Comparison of ENCODE assay signal across 21 cellular contexts in genomic region chr18:35590935-35591334, GRCh38.
"Had no signal": no experiment of that assay in that cellular context is flagged by ENCODE, and none has a peak within 500 bp of the region (broad histone marks: within the 10 kb centered on the region; RNA-seq: fewer than 3 reads in every experiment).

No MANE protein-coding gene starts in this region.

- H3K27me3 ChIP-seq: gastrocnemius medialis, right atrium auricular region, stomach, testis, upper lobe of right lung had no signal

- H3K27me3 Mint-ChIP-seq: activated B cell treated with CpG ODN at 0.5 μM for 24 hours; activated naive CD4-positive, alpha-beta T cell treated with anti-CD3 and anti-CD28 coated beads, Interleukin-2, amount 50 U/mL, for 24 hours; brain; central memory CD8-positive, alpha-beta T cell had no signal

- H3K4me3 ChIP-seq: coronary artery, gastrocnemius medialis, lung, prostate gland, right atrium auricular region, stomach, testis, upper lobe of right lung had no signal

- H3K4me3 Mint-ChIP-seq: activated B cell treated with CpG ODN at 0.5 μM for 24 hours; activated naive CD4-positive, alpha-beta T cell treated with anti-CD3 and anti-CD28 coated beads, Interleukin-2, amount 50 U/mL, for 24 hours; activated T-cell treated with anti-CD3 and anti-CD28 coated beads, Interleukin-2, amount 50 U/mL, for 72 hours; brain; central memory CD8-positive, alpha-beta T cell had no signal

- H3K9me3 ChIP-seq: gastrocnemius medialis, prostate gland, testis had no signal

- DNase-seq: activated B cell treated with CpG ODN at 0.5 μM for 24 hours; activated CD4-positive, alpha-beta T cell treated with anti-CD3 and anti-CD28 coated beads for 48 hours; activated effector memory CD4-positive, alpha-beta T cell treated with anti-CD3 and anti-CD28 coated beads, Interleukin-2, amount 50 U/mL, for 16 hours; activated T-cell treated with anti-CD3 and anti-CD28 coated beads, Interleukin-2, amount 50 U/mL, for 72 hours; amniotic stem cell; gastrocnemius medialis; head of caudate nucleus; kidney; stomach; T-helper 1 cell; T-helper 9 cell; testis; upper lobe of right lung had no signal

- H3K27ac Mint-ChIP-seq: activated B cell treated with CpG ODN at 0.5 μM for 24 hours; activated naive CD4-positive, alpha-beta T cell treated with anti-CD3 and anti-CD28 coated beads, Interleukin-2, amount 50 U/mL, for 24 hours; activated T-cell treated with anti-CD3 and anti-CD28 coated beads, Interleukin-2, amount 50 U/mL, for 72 hours; brain had no signal

- H3K36me3 ChIP-seq: gastrocnemius medialis, prostate gland, right atrium auricular region, stomach, upper lobe of right lung had no signal

- FAIRE-seq: kidney had no signal

- H3K4me1 ChIP-seq: prostate gland had no signal

- ATAC-seq: activated T-cell treated with anti-CD3 and anti-CD28 coated beads, Interleukin-2, amount 50 U/mL, for 72 hours; gastrocnemius medialis; left lobe of liver; upper lobe of right lung had no signal

- H3K9me3 Mint-ChIP-seq: activated naive CD4-positive, alpha-beta T cell treated with anti-CD3 and anti-CD28 coated beads, Interleukin-2, amount 50 U/mL, for 24 hours; activated T-cell treated with anti-CD3 and anti-CD28 coated beads, Interleukin-2, amount 50 U/mL, for 72 hours; central memory CD8-positive, alpha-beta T cell had no signal

- H3K4me1 Mint-ChIP-seq: brain had no signal

- H3K27ac ChIP-seq: coronary artery, gastrocnemius medialis, prostate gland, right atrium auricular region, stomach, testis, upper lobe of right lung had no signal
